In genomic region chr15:67010898-67011619, GRCh38 we compare ENCODE assay signal across 2 cellular contexts.
TF ChIP-seq lines count a peak whose summit lies in the region.

No MANE protein-coding gene starts in this region.

TF ChIP-seq in K562, 482 proteins besides CTCF, POLR2A, EP300 and RAD21:
- TF ChIP-seq, protein P1, sequence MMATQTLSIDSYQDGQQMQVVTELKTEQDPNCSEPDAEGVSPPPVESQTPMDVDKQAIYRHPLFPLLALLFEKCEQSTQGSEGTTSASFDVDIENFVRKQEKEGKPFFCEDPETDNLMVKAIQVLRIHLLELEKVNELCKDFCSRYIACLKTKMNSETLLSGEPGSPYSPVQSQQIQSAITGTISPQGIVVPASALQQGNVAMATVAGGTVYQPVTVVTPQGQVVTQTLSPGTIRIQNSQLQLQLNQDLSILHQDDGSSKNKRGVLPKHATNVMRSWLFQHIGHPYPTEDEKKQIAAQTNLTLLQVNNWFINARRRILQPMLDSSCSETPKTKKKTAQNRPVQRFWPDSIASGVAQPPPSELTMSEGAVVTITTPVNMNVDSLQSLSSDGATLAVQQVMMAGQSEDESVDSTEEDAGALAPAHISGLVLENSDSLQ (IDR thresholded peaks at IDR 0.05), result peak; percentile 87
- TF ChIP-seq, protein P2, sequence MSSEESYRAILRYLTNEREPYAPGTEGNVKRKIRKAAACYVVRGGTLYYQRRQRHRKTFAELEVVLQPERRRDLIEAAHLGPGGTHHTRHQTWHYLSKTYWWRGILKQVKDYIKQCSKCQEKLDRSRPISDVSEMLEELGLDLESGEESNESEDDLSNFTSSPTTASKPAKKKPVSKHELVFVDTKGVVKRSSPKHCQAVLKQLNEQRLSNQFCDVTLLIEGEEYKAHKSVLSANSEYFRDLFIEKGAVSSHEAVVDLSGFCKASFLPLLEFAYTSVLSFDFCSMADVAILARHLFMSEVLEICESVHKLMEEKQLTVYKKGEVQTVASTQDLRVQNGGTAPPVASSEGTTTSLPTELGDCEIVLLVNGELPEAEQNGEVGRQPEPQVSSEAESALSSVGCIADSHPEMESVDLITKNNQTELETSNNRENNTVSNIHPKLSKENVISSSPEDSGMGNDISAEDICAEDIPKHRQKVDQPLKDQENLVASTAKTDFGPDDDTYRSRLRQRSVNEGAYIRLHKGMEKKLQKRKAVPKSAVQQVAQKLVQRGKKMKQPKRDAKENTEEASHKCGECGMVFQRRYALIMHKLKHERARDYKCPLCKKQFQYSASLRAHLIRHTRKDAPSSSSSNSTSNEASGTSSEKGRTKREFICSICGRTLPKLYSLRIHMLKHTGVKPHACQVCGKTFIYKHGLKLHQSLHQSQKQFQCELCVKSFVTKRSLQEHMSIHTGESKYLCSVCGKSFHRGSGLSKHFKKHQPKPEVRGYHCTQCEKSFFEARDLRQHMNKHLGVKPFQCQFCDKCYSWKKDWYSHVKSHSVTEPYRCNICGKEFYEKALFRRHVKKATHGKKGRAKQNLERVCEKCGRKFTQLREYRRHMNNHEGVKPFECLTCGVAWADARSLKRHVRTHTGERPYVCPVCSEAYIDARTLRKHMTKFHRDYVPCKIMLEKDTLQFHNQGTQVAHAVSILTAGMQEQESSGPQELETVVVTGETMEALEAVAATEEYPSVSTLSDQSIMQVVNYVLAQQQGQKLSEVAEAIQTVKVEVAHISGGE (CRISPR knock-in tag; IDR thresholded peaks at IDR 0.05), result no peak
- TF ChIP-seq, protein P3, sequence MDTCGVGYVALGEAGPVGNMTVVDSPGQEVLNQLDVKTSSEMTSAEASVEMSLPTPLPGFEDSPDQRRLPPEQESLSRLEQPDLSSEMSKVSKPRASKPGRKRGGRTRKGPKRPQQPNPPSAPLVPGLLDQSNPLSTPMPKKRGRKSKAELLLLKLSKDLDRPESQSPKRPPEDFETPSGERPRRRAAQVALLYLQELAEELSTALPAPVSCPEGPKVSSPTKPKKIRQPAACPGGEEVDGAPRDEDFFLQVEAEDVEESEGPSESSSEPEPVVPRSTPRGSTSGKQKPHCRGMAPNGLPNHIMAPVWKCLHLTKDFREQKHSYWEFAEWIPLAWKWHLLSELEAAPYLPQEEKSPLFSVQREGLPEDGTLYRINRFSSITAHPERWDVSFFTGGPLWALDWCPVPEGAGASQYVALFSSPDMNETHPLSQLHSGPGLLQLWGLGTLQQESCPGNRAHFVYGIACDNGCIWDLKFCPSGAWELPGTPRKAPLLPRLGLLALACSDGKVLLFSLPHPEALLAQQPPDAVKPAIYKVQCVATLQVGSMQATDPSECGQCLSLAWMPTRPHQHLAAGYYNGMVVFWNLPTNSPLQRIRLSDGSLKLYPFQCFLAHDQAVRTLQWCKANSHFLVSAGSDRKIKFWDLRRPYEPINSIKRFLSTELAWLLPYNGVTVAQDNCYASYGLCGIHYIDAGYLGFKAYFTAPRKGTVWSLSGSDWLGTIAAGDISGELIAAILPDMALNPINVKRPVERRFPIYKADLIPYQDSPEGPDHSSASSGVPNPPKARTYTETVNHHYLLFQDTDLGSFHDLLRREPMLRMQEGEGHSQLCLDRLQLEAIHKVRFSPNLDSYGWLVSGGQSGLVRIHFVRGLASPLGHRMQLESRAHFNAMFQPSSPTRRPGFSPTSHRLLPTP (IDR thresholded peaks at IDR 0.05; ENCODE audit: borderline replicate concordance, extremely low read depth, insufficient read length), result no peak
- TF ChIP-seq, protein P4, sequence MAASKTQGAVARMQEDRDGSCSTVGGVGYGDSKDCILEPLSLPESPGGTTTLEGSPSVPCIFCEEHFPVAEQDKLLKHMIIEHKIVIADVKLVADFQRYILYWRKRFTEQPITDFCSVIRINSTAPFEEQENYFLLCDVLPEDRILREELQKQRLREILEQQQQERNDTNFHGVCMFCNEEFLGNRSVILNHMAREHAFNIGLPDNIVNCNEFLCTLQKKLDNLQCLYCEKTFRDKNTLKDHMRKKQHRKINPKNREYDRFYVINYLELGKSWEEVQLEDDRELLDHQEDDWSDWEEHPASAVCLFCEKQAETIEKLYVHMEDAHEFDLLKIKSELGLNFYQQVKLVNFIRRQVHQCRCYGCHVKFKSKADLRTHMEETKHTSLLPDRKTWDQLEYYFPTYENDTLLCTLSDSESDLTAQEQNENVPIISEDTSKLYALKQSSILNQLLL (CRISPR knock-in tag; IDR thresholded peaks at IDR 0.05; ENCODE audit: borderline replicate concordance), result no peak

TF ChIP-seq in HepG2, 621 proteins besides CTCF, POLR2A, EP300 and RAD21:
- TF ChIP-seq ZBTB21 (CRISPR knock-in tag; IDR thresholded peaks at IDR 0.05) (no peak), ZNF564 (CRISPR knock-in tag; IDR thresholded peaks at IDR 0.05) (no peak), STAT6 (CRISPR knock-in tag; IDR thresholded peaks at IDR 0.05; ENCODE audit: borderline replicate concordance) (no peak)
- TF ChIP-seq, protein P5, sequence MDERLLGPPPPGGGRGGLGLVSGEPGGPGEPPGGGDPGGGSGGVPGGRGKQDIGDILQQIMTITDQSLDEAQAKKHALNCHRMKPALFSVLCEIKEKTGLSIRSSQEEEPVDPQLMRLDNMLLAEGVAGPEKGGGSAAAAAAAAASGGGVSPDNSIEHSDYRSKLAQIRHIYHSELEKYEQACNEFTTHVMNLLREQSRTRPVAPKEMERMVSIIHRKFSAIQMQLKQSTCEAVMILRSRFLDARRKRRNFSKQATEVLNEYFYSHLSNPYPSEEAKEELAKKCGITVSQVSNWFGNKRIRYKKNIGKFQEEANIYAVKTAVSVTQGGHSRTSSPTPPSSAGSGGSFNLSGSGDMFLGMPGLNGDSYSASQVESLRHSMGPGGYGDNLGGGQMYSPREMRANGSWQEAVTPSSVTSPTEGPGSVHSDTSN (CRISPR knock-in tag; IDR thresholded peaks at IDR 0.05), result peak; percentile 51
- TF ChIP-seq, protein P6, sequence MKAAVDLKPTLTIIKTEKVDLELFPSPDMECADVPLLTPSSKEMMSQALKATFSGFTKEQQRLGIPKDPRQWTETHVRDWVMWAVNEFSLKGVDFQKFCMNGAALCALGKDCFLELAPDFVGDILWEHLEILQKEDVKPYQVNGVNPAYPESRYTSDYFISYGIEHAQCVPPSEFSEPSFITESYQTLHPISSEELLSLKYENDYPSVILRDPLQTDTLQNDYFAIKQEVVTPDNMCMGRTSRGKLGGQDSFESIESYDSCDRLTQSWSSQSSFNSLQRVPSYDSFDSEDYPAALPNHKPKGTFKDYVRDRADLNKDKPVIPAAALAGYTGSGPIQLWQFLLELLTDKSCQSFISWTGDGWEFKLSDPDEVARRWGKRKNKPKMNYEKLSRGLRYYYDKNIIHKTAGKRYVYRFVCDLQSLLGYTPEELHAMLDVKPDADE (CRISPR knock-in tag; IDR thresholded peaks at IDR 0.05), result no peak
